18 cellular contexts compared by ENCODE assay signal in genomic region chr12:18629916-18630315, GRCh38.
A peak's percentile ranks its signal among the peaks of the same experiment; 100 is the strongest.
DNase-seq lines count a peak whose midpoint lies in the region; ATAC-seq, FAIRE-seq and TF ChIP-seq lines count a peak whose summit lies in the region.
"Had no signal": no experiment of that assay in that cellular context is flagged by ENCODE, and none has a peak within 500 bp of the region (broad histone marks: within the 10 kb centered on the region; RNA-seq: fewer than 3 reads in every experiment).

No MANE protein-coding gene starts in this region.

- no peaks in the 10 kb centered on the region for H3K27me3 ChIP-seq in astrocyte (ENCODE audit: insufficient read depth, low read length)

- H3K36me3 ChIP-seq in astrocyte (ENCODE audit: insufficient read depth, low read length), result no peaks in the 10 kb centered on the region

- H3K36me3 Mint-ChIP-seq in astrocyte (ENCODE audit: low read depth, unreplicated experiment), result no peaks in the 10 kb centered on the region
- H3K36me3 Mint-ChIP-seq: CD4-positive, CD25-positive, alpha-beta regulatory T cell had no signal

- no peaks in the 10 kb centered on the region for H3K79me2 ChIP-seq in astrocyte (ENCODE audit: insufficient read depth, low read length)

- FAIRE-seq in astrocyte (lab: Jason Lieb, UNC), result no peak

- H3K4me1 ChIP-seq in astrocyte (ENCODE audit: insufficient read depth, low read length), result no peaks in the 10 kb centered on the region

- H3K9ac ChIP-seq in astrocyte (ENCODE audit: low read length), result no peak overlapping the region

- no peaks in the 10 kb centered on the region for H3K4me1 Mint-ChIP-seq in astrocyte (ENCODE audit: low read depth, unreplicated experiment)
- H3K4me1 Mint-ChIP-seq: B cell; CD4-positive, CD25-positive, alpha-beta regulatory T cell; GM23338 had no signal

- H3K4me3 Mint-ChIP-seq in astrocyte (ENCODE audit: unreplicated experiment), result no peak overlapping the region
- H3K4me3 Mint-ChIP-seq: B cell, GM23338 had no signal

- H3K27ac ChIP-seq in astrocyte (ENCODE audit: low read depth, low read length), result no peak overlapping the region

- ATAC-seq in HG03432 (IDR thresholded peaks at IDR 0.05; ENCODE audit: unreplicated experiment) (no peak), GM19328 (IDR thresholded peaks at IDR 0.05; ENCODE audit: unreplicated experiment) (no peak)
- ATAC-seq: GM23338 had no signal

- H3K9me3 Mint-ChIP-seq in astrocyte (ENCODE audit: unreplicated experiment), result peaks cover 3% of the 10 kb centered on the region

- no peak overlapping the region for H2AFZ ChIP-seq in astrocyte (ENCODE audit: low read depth, low read length)

- H3K4me2 ChIP-seq in astrocyte (ENCODE audit: low read length), result no peak overlapping the region
- H3K4me2 ChIP-seq: GM23338 had no signal

- DNase-seq in LHCN-M2 (ENCODE audit: low read depth) (peak; percentile 21), astrocyte (ENCODE audit: low read depth) (peak; percentile 3), glomerular visceral epithelial cell (ENCODE audit: extremely low spot score) (peak; percentile 31), NCI-H128 (lab: John Stamatoyannopoulos, UW; ENCODE audit: unreplicated experiment) (no peak), NK-92 (lab: John Stamatoyannopoulos, UW; ENCODE audit: unreplicated experiment) (no peak)
- DNase-seq: Caco-2; CD4-positive, CD25-positive, alpha-beta regulatory T cell; IMR-90; Karpas-422; NCI-H1105 treated with DMSO at 0.1 percent for 48 hours; NCI-H187; NCI-H446; NCI-H69; OCI-M1 had no signal

- H3K4me3 ChIP-seq in astrocyte (ENCODE audit: insufficient read depth, low read depth, low read length), result no peak overlapping the region
- H3K4me3 ChIP-seq: GM23338 had no signal

- no peaks in the 10 kb centered on the region for H3K27me3 Mint-ChIP-seq in astrocyte (ENCODE audit: low read depth, unreplicated experiment)
- H3K27me3 Mint-ChIP-seq: B cell; CD4-positive, CD25-positive, alpha-beta regulatory T cell had no signal

- peak overlapping the region; percentile 67 for H3K27ac Mint-ChIP-seq in astrocyte (ENCODE audit: unreplicated experiment)
- H3K27ac Mint-ChIP-seq: B cell; CD4-positive, CD25-positive, alpha-beta regulatory T cell; GM23338 had no signal

- no peaks in the 10 kb centered on the region for H4K20me1 ChIP-seq in astrocyte (ENCODE audit: insufficient read depth, low read length)

- no peak for TF ChIP-seq CTCF in astrocyte (IDR thresholded peaks at IDR 0.05; ENCODE audit: insufficient read depth, low read depth, low read length)

- no peaks in the 10 kb centered on the region for H3K9me3 ChIP-seq in astrocyte (ENCODE audit: insufficient read depth, low read depth, low read length)

Comparison
In these comparisons a context has a peak if more than half of its experiments do, and no peak if none do; other contexts are left out.
1. DNase-seq: peak in LHCN-M2 (single experiment), astrocyte (single experiment) and glomerular visceral epithelial cell (single experiment); none in NCI-H128 (single experiment) and NK-92 (single experiment).